8 cellular contexts compared by ENCODE assay signal in genomic region chr1:210373878-210374599, GRCh38. TPM values are rescaled to one million over a fixed set of nuclear protein-coding genes. Genes with fewer than 3 reads are reported as not detected.
DNase-seq lines count a peak whose midpoint lies in the region; ATAC-seq and TF ChIP-seq lines count a peak whose summit lies in the region.

No MANE protein-coding gene starts in this region.

- H3K27ac ChIP-seq in HUES6 (ENCODE audit: low read depth, low read length) (peak overlapping the region; percentile 99), iPS DF 6.9 (ENCODE audit: low read length) (no peak overlapping the region)

- peaks cover 2% of the 10 kb centered on the region for H3K27me3 Mint-ChIP-seq in activated naive CD8-positive, alpha-beta T cell treated with anti-CD3 and anti-CD28 coated beads, Interleukin-2, amount 10 ng/mL, durations not matched to agents 7 days and 5 days

- ATAC-seq in GM21529 (IDR thresholded peaks at IDR 0.05; ENCODE audit: unreplicated experiment), result peak; percentile 79
- ATAC-seq in activated naive CD8-positive, alpha-beta T cell treated with anti-CD3 and anti-CD28 coated beads, Interleukin-2, amount 10 ng/mL, durations not matched to agents 7 days and 5 days (ENCODE audit: low read depth), result peak; percentile 77

- peak; percentile 82 for DNase-seq in GM06990 (ENCODE audit: extremely low read depth, insufficient read length)
- peak; percentile 63 for DNase-seq in SK-N-DZ (ENCODE audit: low spot score)
- DNase-seq in activated naive CD8-positive, alpha-beta T cell treated with anti-CD3 and anti-CD28 coated beads, Interleukin-2, amount 10 ng/mL, durations not matched to agents 7 days and 5 days, result peak; percentile 45
- peak; percentile 93 for DNase-seq in iPS DF 6.9 (ENCODE audit: low read depth, low spot score)
- peak; percentile 84 for DNase-seq in stimulated activated CD4-positive, alpha-beta T cell treated with anti-CD3 and anti-CD28 coated beads, Interleukin-1b, Interleukin-23, amount 100 ng/mL, for 48 hours
- no peak for DNase-seq in cerebellum (ENCODE audit: low spot score)

- TF ChIP-seq CTCF in GM06990 (IDR thresholded peaks at IDR 0.05; ENCODE audit: insufficient read depth, low read length, poor library complexity, severe bottlenecking), result peak; percentile 90

- POLR2A ChIA-PET in activated naive CD8-positive, alpha-beta T cell treated with anti-CD3 and anti-CD28 coated beads, Interleukin-2, amount 10 ng/mL, durations not matched to agents 7 days and 5 days (lab: Charles Lee), result interaction anchor here (0.7 to 1.5 kb wide), 4 partner anchors 16 to 72 kb away, joined by 3 to 6 read pairs (median 4); no protein-coding TSS in a partner anchor

- H3K9me3 ChIP-seq in HUES6 (ENCODE audit: control insufficient read depth, insufficient read depth, low read depth, low read length) (no peaks in the 10 kb centered on the region), iPS DF 6.9 (ENCODE audit: control insufficient read depth, insufficient read depth, low read length) (no peaks in the 10 kb centered on the region)

- H3K4me1 Mint-ChIP-seq in activated naive CD8-positive, alpha-beta T cell treated with anti-CD3 and anti-CD28 coated beads, Interleukin-2, amount 10 ng/mL, durations not matched to agents 7 days and 5 days, result peaks cover 8% of the 10 kb centered on the region

- no peak overlapping the region for H3K4me3 ChIP-seq in GM06990 (replicated peaks; ENCODE audit: low read depth, low read length)
- H3K4me3 ChIP-seq in HUES6 (ENCODE audit: low read depth, low read length), result no peak overlapping the region
- H3K4me3 ChIP-seq in iPS DF 6.9 (ENCODE audit: low read length), result no peak overlapping the region

- H3K36me3 ChIP-seq in GM06990 (ENCODE audit: control insufficient read depth, insufficient read depth, low read length) (no peaks in the 10 kb centered on the region), HUES6 (ENCODE audit: control insufficient read depth, insufficient read depth, low read length) (no peaks in the 10 kb centered on the region), iPS DF 6.9 (ENCODE audit: control insufficient read depth, insufficient read depth, low read length) (no peaks in the 10 kb centered on the region)

- WGBS in iPS DF 6.9 (ENCODE audit: insufficient coverage, insufficient read length), result no CpG with 5 or more reads among the region's 9 CpGs

- no peaks in the 10 kb centered on the region for H3K36me3 Mint-ChIP-seq in activated naive CD8-positive, alpha-beta T cell treated with anti-CD3 and anti-CD28 coated beads, Interleukin-2, amount 10 ng/mL, durations not matched to agents 7 days and 5 days

- peak overlapping the region; percentile 95 for H3K9ac ChIP-seq in HUES6 (ENCODE audit: low read length)

- H3K9me3 Mint-ChIP-seq in activated naive CD8-positive, alpha-beta T cell treated with anti-CD3 and anti-CD28 coated beads, Interleukin-2, amount 10 ng/mL, durations not matched to agents 7 days and 5 days, result no peaks in the 10 kb centered on the region

- H3K4me1 ChIP-seq in HUES6 (ENCODE audit: control insufficient read depth, insufficient read depth, low read length) (peaks cover 40% of the 10 kb centered on the region), iPS DF 6.9 (ENCODE audit: control insufficient read depth, insufficient read depth, low read length) (peaks cover 5% of the 10 kb centered on the region)

- no peaks in the 10 kb centered on the region for H3K27me3 ChIP-seq in GM06990 (replicated peaks; ENCODE audit: control insufficient read depth, insufficient read depth, low read length)
- H3K27me3 ChIP-seq in HUES6 (ENCODE audit: control insufficient read depth, insufficient read depth, low read length), result peaks cover 4% of the 10 kb centered on the region; the same call in 1 of the 2 replicates
- H3K27me3 ChIP-seq in iPS DF 6.9 (ENCODE audit: control insufficient read depth, insufficient read depth, low read length), result no peaks in the 10 kb centered on the region

- peak overlapping the region; percentile 62 for H3K27ac Mint-ChIP-seq in activated naive CD8-positive, alpha-beta T cell treated with anti-CD3 and anti-CD28 coated beads, Interleukin-2, amount 10 ng/mL, durations not matched to agents 7 days and 5 days

- H3K4me3 Mint-ChIP-seq in activated naive CD8-positive, alpha-beta T cell treated with anti-CD3 and anti-CD28 coated beads, Interleukin-2, amount 10 ng/mL, durations not matched to agents 7 days and 5 days, result no peak overlapping the region

RNA-seq across cellular contexts. Expression of gene HHAT, which starts 45.3 kb away (rescaled TPM):
- polyA plus RNA-seq in SK-N-DZ (2014; cell fraction: cytosol; rRNA removed), result 13.6 and 15.3 TPM in 2 replicates
- 8.9 and 14.1 TPM in 2 replicates for polyA plus RNA-seq in SK-N-DZ (2014; cell fraction: nucleus; rRNA removed)
- total RNA-seq in activated naive CD8-positive, alpha-beta T cell treated with anti-CD3 and anti-CD28 coated beads, Interleukin-2, amount 10 ng/mL, durations not matched to agents 7 days and 5 days, result 1 to 10 TPM; 3.3 to 3.8 TPM
- total RNA-seq in cerebellum, result 7.6 TPM
